In genomic region chr19:49361438-49362047, GRCh38 we compare ENCODE assay signal across 9 cellular contexts. TPM values are rescaled to one million over a fixed set of nuclear protein-coding genes. Genes with fewer than 3 reads are reported as not detected.
A peak's percentile ranks its signal among the peaks of the same experiment; 100 is the strongest.
DNase-seq lines count a peak whose midpoint lies in the region; ATAC-seq and TF ChIP-seq lines count a peak whose summit lies in the region.
"Had no signal": no experiment of that assay in that cellular context is flagged by ENCODE, and none has a peak within 500 bp of the region (broad histone marks: within the 10 kb centered on the region; RNA-seq: fewer than 3 reads in every experiment).

No MANE protein-coding gene starts in this region.

- CTCF ChIA-PET in CD4-positive, alpha-beta memory T cell (lab: Charles Lee; ENCODE audit: partially characterized antibody): no interaction called here

- H3K9me3 Mint-ChIP-seq in CD4-positive, alpha-beta memory T cell: peaks cover 0 to 2% (median 0%) of the 10 kb centered on the region in 8 donors
- H3K9me3 Mint-ChIP-seq: nephron had no signal

- no peak for ATAC-seq in GM21367 (IDR thresholded peaks at IDR 0.05; ENCODE audit: unreplicated experiment)

- H3K27ac ChIP-seq in CD4-positive, alpha-beta memory T cell (ENCODE audit: low read depth, low read length): no peak overlapping the region
- H3K27ac ChIP-seq in stomach: peak overlapping the region; percentile 82 to 95 (median 94)

- H3K4me3 Mint-ChIP-seq in CD4-positive, alpha-beta memory T cell: peak overlapping the region in 7 of 8 donors; percentile 46 to 75 (median 67)
- H3K4me3 Mint-ChIP-seq: nephron had no signal

- peaks cover 12 to 15% of the 10 kb centered on the region in 2 donors for H3K27me3 Mint-ChIP-seq in CD4-positive, alpha-beta memory T cell

- peak overlapping the region in 1 of 7 donors; percentile 60 for H3K27ac Mint-ChIP-seq in CD4-positive, alpha-beta memory T cell
- H3K27ac Mint-ChIP-seq: nephron had no signal

- no peaks in the 10 kb centered on the region for H3K9me3 ChIP-seq in CD4-positive, alpha-beta memory T cell (ENCODE audit: control insufficient read depth in 1 of 2, low read length in 2 of 2)
- no peaks in the 10 kb centered on the region for H3K9me3 ChIP-seq in stomach

- no peak for DNase-seq in CD4-positive, alpha-beta memory T cell
- peak; percentile 76 for DNase-seq in choroid plexus epithelial cell (ENCODE audit: low read depth)
- DNase-seq in left kidney (ENCODE audit: low read depth, low spot score): peak; percentile 97
- peak; percentile 80 for DNase-seq in stomach
- no peak for DNase-seq in T-helper 9 cell
- no peak for DNase-seq in NCI-H187 (lab: John Stamatoyannopoulos, UW)

- no peak for TF ChIP-seq POLR2A in stomach (IDR thresholded peaks at IDR 0.05)

- peaks cover 4 to 15% (median 10%) of the 10 kb centered on the region in 4 donors for H3K4me1 Mint-ChIP-seq in CD4-positive, alpha-beta memory T cell

- TF ChIP-seq EP300 in Ishikawa (IDR thresholded peaks at IDR 0.05; ENCODE audit: borderline replicate concordance) (no peak), stomach (IDR thresholded peaks at IDR 0.05) (no peak)

- no peak for TF ChIP-seq CTCF in choroid plexus epithelial cell (conservative IDR thresholded peaks at IDR 0.05; ENCODE audit: low read depth, low read length)
- TF ChIP-seq CTCF in stomach (IDR thresholded peaks at IDR 0.05): no peak

- H3K4me1 ChIP-seq in CD4-positive, alpha-beta memory T cell (ENCODE audit: insufficient read depth, low read length): peaks cover 29% of the 10 kb centered on the region
- H3K4me1 ChIP-seq in stomach: peaks cover 18 to 60% (median 39%) of the 10 kb centered on the region in 4 donors

- peak overlapping the region in 1 of 2 donors; percentile 15 for H3K4me3 ChIP-seq in CD4-positive, alpha-beta memory T cell (ENCODE audit: low read length in 2 of 2)
- H3K4me3 ChIP-seq in choroid plexus epithelial cell (ENCODE audit: low read depth, low read length): peak overlapping the region; percentile 84
- H3K4me3 ChIP-seq in stomach: peak overlapping the region; percentile 63 to 82 (median 76)

- intact Hi-C loops in CD4-positive, alpha-beta memory T cell (cut with micrococcal nuclease): loop anchor here (2.0 kb wide), 2 partner anchors 27 kb away; partner anchors contain the start of genes CD37 and KASH5
- intact Hi-C loops in stomach (cut with DNase I; ENCODE audit: low total_unique reads): no loop called here

- no peaks in the 10 kb centered on the region for H3K36me3 ChIP-seq in CD4-positive, alpha-beta memory T cell (ENCODE audit: insufficient read depth, low read length)
- H3K36me3 ChIP-seq in stomach: peaks cover 0 to 33% (median 31%) of the 10 kb centered on the region in 4 donors

- peaks cover 19% of the 10 kb centered on the region for H3K27me3 ChIP-seq in CD4-positive, alpha-beta memory T cell (ENCODE audit: insufficient read depth, low read length)
- peaks cover 0 to 33% (median 9%) of the 10 kb centered on the region in 3 donors for H3K27me3 ChIP-seq in stomach

- TF ChIP-seq RAD21 in Ishikawa (IDR thresholded peaks at IDR 0.05; ENCODE audit: low read depth): no peak

- POLR2A ChIA-PET in CD4-positive, alpha-beta memory T cell (lab: Charles Lee; ENCODE audit: partially characterized antibody): no interaction called here

- H3K36me3 Mint-ChIP-seq in CD4-positive, alpha-beta memory T cell: no peaks in the 10 kb centered on the region

- 1 to 9% (median 6%) methylated on average over 7 to 27 of the region's 27 CpGs for WGBS in stomach, 5 donors

TF ChIP-seq in Ishikawa, 13 proteins besides CTCF, POLR2A, EP300 and RAD21:
- TF ChIP-seq NFIC (IDR thresholded peaks at IDR 0.05) (peak; percentile 85), TAF1 (IDR thresholded peaks at IDR 0.05; ENCODE audit: low read depth) (0 out of 2 replicates have a peak, but pooled peaks have one; percentile 31), TCF12 (IDR thresholded peaks at IDR 0.05; ENCODE audit: low read depth) (peak; percentile 40; the same call in 1 of the 2 replicates), CEBPB (IDR thresholded peaks at IDR 0.05) (no peak)

RNA-seq across cellular contexts. Expression of gene TEAD2, which starts 0.7 kb away (rescaled TPM):
- not detected for total RNA-seq in CD4-positive, alpha-beta memory T cell
- not detected for polyA plus RNA-seq in CD4-positive, alpha-beta memory T cell
- 10 to 100 TPM in 4 of 5 donors, 1 to 10 TPM in 1; 4.3 to 42.0 (median 17.8) TPM for total RNA-seq in stomach
- 10 to 100 TPM; 21.8 to 35.4 (median 26.6) TPM for polyA plus RNA-seq in stomach

RNA-seq across cellular contexts. Expression of gene DKKL1, which starts 2.1 kb away (rescaled TPM):
- not detected for total RNA-seq in CD4-positive, alpha-beta memory T cell
- polyA plus RNA-seq in CD4-positive, alpha-beta memory T cell: not detected
- total RNA-seq in stomach: not detected
- polyA plus RNA-seq in stomach: under 1 TPM in 1 of 3 donors, not detected in 2; 0.35 TPM

RNA-seq across cellular contexts. Expression of gene CD37, which starts 26.3 kb away (rescaled TPM):
- total RNA-seq in CD4-positive, alpha-beta memory T cell: 100 to 1,000 TPM; 330 to 347 TPM
- 100 to 1,000 TPM; 109 to 192 TPM for polyA plus RNA-seq in CD4-positive, alpha-beta memory T cell
- total RNA-seq in stomach: 10 to 100 TPM in 1 of 5 donors, 1 to 10 TPM in 2, not detected in 2; 2.2 to 30.3 (median 5.1) TPM
- 10 to 100 TPM in 1 of 3 donors, 1 to 10 TPM in 2; 5.9 to 18.5 (median 6.7) TPM for polyA plus RNA-seq in stomach

RNA-seq across cellular contexts. Expression of gene KASH5, which starts 26.5 kb away (rescaled TPM):
- total RNA-seq in CD4-positive, alpha-beta memory T cell: under 1 TPM; 0.23 to 0.69 TPM
- not detected for polyA plus RNA-seq in CD4-positive, alpha-beta memory T cell
- total RNA-seq in stomach: under 1 TPM in 1 of 5 donors, not detected in 4; 0.37 TPM
- polyA plus RNA-seq in stomach: under 1 TPM in 1 of 3 donors, not detected in 2; 0.20 TPM

RNA-seq across cellular contexts. Expression of gene SLC6A16, which starts 36.6 kb away (rescaled TPM):
- total RNA-seq in CD4-positive, alpha-beta memory T cell: 1 to 10 TPM; 4.3 to 5.1 TPM
- 1 to 10 TPM; 1.1 to 1.8 TPM for polyA plus RNA-seq in CD4-positive, alpha-beta memory T cell
- total RNA-seq in stomach: 1 to 10 TPM in 1 of 5 donors, under 1 TPM in 1, not detected in 3; 0.92 to 5.4 TPM
- polyA plus RNA-seq in stomach: 1 to 10 TPM in 2 of 3 donors, under 1 TPM in 1; 0.44 to 2.5 (median 1.2) TPM

Comparison
In these comparisons a context has a peak if more than half of its experiments do, and no peak if none do; other contexts are left out.
1. DNase-seq: peak in choroid plexus epithelial cell (single experiment), left kidney (single experiment) and stomach (single experiment); none in CD4-positive, alpha-beta memory T cell (0 of 5), T-helper 9 cell (single experiment) and NCI-H187 (0 of 2).
2. RNA of gene TEAD2, which starts 0.7 kb away (total RNA-seq): 4.3 to 42.0 TPM in stomach; not detected in CD4-positive, alpha-beta memory T cell; every median in the first group is over 4 times any median in the second.
3. RNA of gene CD37, which starts 26.3 kb away (total RNA-seq): 330 to 347 TPM in CD4-positive, alpha-beta memory T cell; 2.2 to 30.3 TPM in stomach; every median in the first group is over 10 times any median in the second.